In the genomic region with DNA sequence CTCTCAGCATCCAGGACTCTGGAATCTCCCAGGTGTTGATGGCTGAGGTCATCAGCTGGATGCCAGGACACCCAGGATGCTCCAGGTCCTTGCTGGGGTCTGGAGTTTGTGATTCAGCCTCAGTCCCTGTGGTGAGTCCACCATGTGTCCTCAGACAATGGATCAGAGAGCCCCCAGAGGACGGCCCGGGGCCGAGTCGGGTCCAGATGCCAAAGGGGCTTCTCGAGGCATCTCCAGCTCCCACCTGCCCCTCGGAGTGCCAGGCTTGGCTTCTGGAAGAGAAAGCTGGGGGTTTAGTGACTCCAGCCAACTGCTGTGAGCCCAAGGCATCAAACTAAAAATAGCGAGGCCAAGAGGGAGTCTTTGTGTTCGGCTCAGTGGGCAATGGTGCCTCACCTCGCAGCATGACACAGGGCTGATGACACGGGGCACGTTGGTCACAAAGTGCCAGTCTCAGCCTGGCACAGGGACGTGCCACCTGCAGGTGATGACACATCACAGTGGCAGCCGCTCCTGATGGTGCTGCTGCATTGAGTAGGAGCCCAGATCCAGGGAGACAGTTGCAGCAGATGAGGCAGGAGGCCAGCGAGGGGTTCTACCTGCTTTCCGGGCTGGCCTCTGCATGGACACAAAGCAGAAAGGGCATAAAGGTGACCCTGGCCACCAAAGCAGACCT, we compare ENCODE assay signal across 2 cellular contexts.
A peak's percentile ranks its signal among the peaks of the same experiment; 100 is the strongest.
TF ChIP-seq lines count a peak whose summit lies in the region.

No MANE protein-coding gene starts in this region.

TF ChIP-seq in HEK293, 187 proteins besides CTCF, POLR2A, EP300 and RAD21:
- TF ChIP-seq IKZF3 (tag by site-specific recombination; IDR thresholded peaks at IDR 0.05) (no peak), ZNF184 (tag by site-specific recombination; IDR thresholded peaks at IDR 0.05) (no peak), HOXC10 (CRISPR knock-in tag; IDR thresholded peaks at IDR 0.05) (no peak), ZFP3 (tag by site-specific recombination; IDR thresholded peaks at IDR 0.05; ENCODE audit: low read depth) (no peak), ZNF239 (tag by site-specific recombination; IDR thresholded peaks at IDR 0.05) (no peak), ZNF677 (tag by site-specific recombination; IDR thresholded peaks at IDR 0.05) (no peak), ZIC2 (tag by site-specific recombination; IDR thresholded peaks at IDR 0.05) (peak; percentile 40; the same call in 1 of the 2 replicates), GLIS1 (tag by site-specific recombination; IDR thresholded peaks at IDR 0.05) (0 out of 2 replicates have a peak, but pooled peaks have one; percentile 16), ZNF473 (tag by site-specific recombination; IDR thresholded peaks at IDR 0.05) (no peak), HOXA7 (CRISPR knock-in tag; IDR thresholded peaks at IDR 0.05; ENCODE audit: borderline replicate concordance) (no peak)
- TF ChIP-seq, protein P1, sequence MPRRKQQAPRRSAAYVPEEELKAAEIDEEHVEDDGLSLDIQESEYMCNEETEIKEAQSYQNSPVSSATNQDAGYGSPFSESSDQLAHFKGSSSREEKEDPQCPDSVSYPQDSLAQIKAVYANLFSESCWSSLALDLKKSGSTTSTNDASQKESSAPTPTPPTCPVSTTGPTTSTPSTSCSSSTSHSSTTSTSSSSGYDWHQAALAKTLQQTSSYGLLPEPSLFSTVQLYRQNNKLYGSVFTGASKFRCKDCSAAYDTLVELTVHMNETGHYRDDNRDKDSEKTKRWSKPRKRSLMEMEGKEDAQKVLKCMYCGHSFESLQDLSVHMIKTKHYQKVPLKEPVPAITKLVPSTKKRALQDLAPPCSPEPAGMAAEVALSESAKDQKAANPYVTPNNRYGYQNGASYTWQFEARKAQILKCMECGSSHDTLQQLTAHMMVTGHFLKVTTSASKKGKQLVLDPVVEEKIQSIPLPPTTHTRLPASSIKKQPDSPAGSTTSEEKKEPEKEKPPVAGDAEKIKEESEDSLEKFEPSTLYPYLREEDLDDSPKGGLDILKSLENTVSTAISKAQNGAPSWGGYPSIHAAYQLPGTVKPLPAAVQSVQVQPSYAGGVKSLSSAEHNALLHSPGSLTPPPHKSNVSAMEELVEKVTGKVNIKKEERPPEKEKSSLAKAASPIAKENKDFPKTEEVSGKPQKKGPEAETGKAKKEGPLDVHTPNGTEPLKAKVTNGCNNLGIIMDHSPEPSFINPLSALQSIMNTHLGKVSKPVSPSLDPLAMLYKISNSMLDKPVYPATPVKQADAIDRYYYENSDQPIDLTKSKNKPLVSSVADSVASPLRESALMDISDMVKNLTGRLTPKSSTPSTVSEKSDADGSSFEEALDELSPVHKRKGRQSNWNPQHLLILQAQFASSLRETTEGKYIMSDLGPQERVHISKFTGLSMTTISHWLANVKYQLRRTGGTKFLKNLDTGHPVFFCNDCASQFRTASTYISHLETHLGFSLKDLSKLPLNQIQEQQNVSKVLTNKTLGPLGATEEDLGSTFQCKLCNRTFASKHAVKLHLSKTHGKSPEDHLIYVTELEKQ (tag by site-specific recombination; IDR thresholded peaks at IDR 0.05; ENCODE audit: borderline replicate concordance), result no peak
- TF ChIP-seq, protein P2, sequence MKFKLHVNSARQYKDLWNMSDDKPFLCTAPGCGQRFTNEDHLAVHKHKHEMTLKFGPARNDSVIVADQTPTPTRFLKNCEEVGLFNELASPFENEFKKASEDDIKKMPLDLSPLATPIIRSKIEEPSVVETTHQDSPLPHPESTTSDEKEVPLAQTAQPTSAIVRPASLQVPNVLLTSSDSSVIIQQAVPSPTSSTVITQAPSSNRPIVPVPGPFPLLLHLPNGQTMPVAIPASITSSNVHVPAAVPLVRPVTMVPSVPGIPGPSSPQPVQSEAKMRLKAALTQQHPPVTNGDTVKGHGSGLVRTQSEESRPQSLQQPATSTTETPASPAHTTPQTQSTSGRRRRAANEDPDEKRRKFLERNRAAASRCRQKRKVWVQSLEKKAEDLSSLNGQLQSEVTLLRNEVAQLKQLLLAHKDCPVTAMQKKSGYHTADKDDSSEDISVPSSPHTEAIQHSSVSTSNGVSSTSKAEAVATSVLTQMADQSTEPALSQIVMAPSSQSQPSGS (tag by site-specific recombination; IDR thresholded peaks at IDR 0.05; ENCODE audit: low read depth), result no peak

TF ChIP-seq in H1, 55 proteins besides CTCF, POLR2A, EP300 and RAD21:
- no peak for TF ChIP-seq CBX5 (IDR thresholded peaks at IDR 0.05; ENCODE audit: low read depth, low read length)
- no peak for TF ChIP-seq SP1 (IDR thresholded peaks at IDR 0.05; ENCODE audit: low read depth, low read length)
- TF ChIP-seq POU5F1 (IDR thresholded peaks at IDR 0.05; ENCODE audit: low read depth, low read length), result no peak
- TF ChIP-seq PHF8 (conservative IDR thresholded peaks at IDR 0.05; ENCODE audit: low read depth, low read length), result no peak
- no peak for TF ChIP-seq GABPA (IDR thresholded peaks at IDR 0.05; ENCODE audit: borderline replicate concordance, insufficient read depth, low read length)
- no peak for TF ChIP-seq CTBP2 (IDR thresholded peaks at IDR 0.05; ENCODE audit: borderline replicate concordance, insufficient read depth, insufficient read length, low read length)
- no peak for TF ChIP-seq GTF2F1 (IDR thresholded peaks at IDR 0.05; ENCODE audit: borderline replicate concordance, low read depth, low read length)
- no peak for TF ChIP-seq TCF12 (IDR thresholded peaks at IDR 0.05; ENCODE audit: low read depth, low read length)
- TF ChIP-seq SIN3A (conservative IDR thresholded peaks at IDR 0.05 in 1 of 2, IDR thresholded peaks at IDR 0.05 in 1 of 2; ENCODE audit: low read depth in 1 of 2, low read length in 2 of 2), result no peak
TF ChIP-seq in H1: peak in this region for 0.
